Comparison of ENCODE assay signal across 17 cellular contexts in the genomic region with DNA sequence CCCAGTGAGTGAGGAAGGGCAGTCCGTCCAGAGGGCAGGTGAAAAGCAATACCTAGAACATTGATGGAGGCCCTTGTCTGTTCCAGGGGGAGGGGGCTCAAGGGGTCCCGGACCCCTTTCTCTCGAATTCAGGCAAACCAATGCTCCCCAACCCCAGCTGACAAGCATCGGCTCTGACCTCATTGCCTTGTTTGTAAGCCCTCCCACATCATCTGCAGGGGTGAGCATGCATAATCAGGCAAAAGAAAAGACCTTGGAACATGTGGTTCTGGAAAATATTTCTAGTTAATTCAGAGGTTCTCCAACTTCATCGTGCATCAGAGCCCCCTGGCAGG.
A peak's percentile ranks its signal among the peaks of the same experiment; 100 is the strongest.
DNase-seq lines count a peak whose midpoint lies in the region; ATAC-seq and TF ChIP-seq lines count a peak whose summit lies in the region.
"Had no signal": no experiment of that assay in that cellular context is flagged by ENCODE, and none has a peak within 500 bp of the region (broad histone marks: within the 10 kb centered on the region; RNA-seq: fewer than 3 reads in every experiment).

No MANE protein-coding gene starts in this region.

- no peaks in the 10 kb centered on the region for H3K9me3 Mint-ChIP-seq in stimulated activated naive B cell treated with anti-CD40 and anti-IgM and Interleukin-4, amounts not matched to agents 10 μg/mL and 1 μg/mL and 100 μg/mL, for 72 hours
- H3K9me3 Mint-ChIP-seq: CD4-positive, alpha-beta memory T cell; HFFc6 had no signal

- no TSS peak for BruUV-seq in Panc1 (replicated peaks; lab: Mats Ljungman, UMichigan)

- in situ Hi-C loops in Panc1 (cut with HindIII; ENCODE audit: low pct_unique_long_range_greater_than_20kb, low sequenced_read_pairs): no loop called here

- peak overlapping the region; percentile 14 for H3K27ac Mint-ChIP-seq in stimulated activated naive B cell treated with anti-CD40 and anti-IgM and Interleukin-4, amounts not matched to agents 10 μg/mL and 1 μg/mL and 100 μg/mL, for 72 hours
- H3K27ac Mint-ChIP-seq: HFFc6 had no signal

- H3K9me3 ChIP-seq in left ventricle myocardium inferior (replicated peaks): no peaks in the 10 kb centered on the region
- H3K9me3 ChIP-seq in Panc1 (ENCODE audit: control insufficient read depth, insufficient read depth, low read depth, low read length): no peaks in the 10 kb centered on the region
- H3K9me3 ChIP-seq: BE2C, SJSA1 had no signal

- H3K27ac ChIP-seq in left ventricle myocardium inferior (replicated peaks) (peak overlapping the region; percentile 86), Panc1 (ENCODE audit: low read length) (peak overlapping the region; percentile 81)
- H3K27ac ChIP-seq: SJSA1 had no signal

- no peaks in the 10 kb centered on the region for H3K36me3 Mint-ChIP-seq in stimulated activated naive B cell treated with anti-CD40 and anti-IgM and Interleukin-4, amounts not matched to agents 10 μg/mL and 1 μg/mL and 100 μg/mL, for 72 hours
- H3K36me3 Mint-ChIP-seq: CD4-positive, alpha-beta memory T cell had no signal

- H3K4me3 Mint-ChIP-seq in stimulated activated naive B cell treated with anti-CD40 and anti-IgM and Interleukin-4, amounts not matched to agents 10 μg/mL and 1 μg/mL and 100 μg/mL, for 72 hours: no peak overlapping the region
- H3K4me3 Mint-ChIP-seq: CD4-positive, alpha-beta memory T cell; HFFc6 had no signal

- no peak for ATAC-seq in Right ventricle myocardium inferior
- no peak for ATAC-seq in Panc1
- ATAC-seq in stimulated activated naive B cell treated with anti-CD40 and anti-IgM and Interleukin-4, amounts not matched to agents 10 μg/mL and 1 μg/mL and 100 μg/mL, for 72 hours (replicated peaks): no peak
- ATAC-seq: PC-3 had no signal

- DNase-seq in left ventricle myocardium inferior (no peak), Right ventricle myocardium inferior (ENCODE audit: missing footprints) (no peak), Panc1 (ENCODE audit: low read depth, low spot score) (no peak), mesenteric fat pad (ENCODE audit: low spot score) (peak; percentile 55), superior temporal gyrus (ENCODE audit: extremely low spot score) (no peak), RKO (ENCODE audit: low spot score) (no peak)
- DNase-seq in stimulated activated naive B cell treated with anti-CD40 and anti-IgM and Interleukin-4, amounts not matched to agents 10 μg/mL and 1 μg/mL and 100 μg/mL, for 72 hours: no peak
- DNase-seq: BE2C; CD4-positive, alpha-beta memory T cell; H7; HFFc6; KG1; NCI-H1105 treated with DMSO at 0.1 percent for 48 hours; NCI-H1694; NCI-H226; PC-3 had no signal

- no peak for TF ChIP-seq CTCF in left ventricle myocardium inferior (IDR thresholded peaks at IDR 0.05; ENCODE audit: borderline replicate concordance)
- no peak for TF ChIP-seq CTCF in Panc1 (IDR thresholded peaks at IDR 0.05)

- CTCF ChIA-PET in Panc1 (lab: Charles Lee): no interaction called here

- POLR2A ChIA-PET in Panc1 (lab: Charles Lee): no interaction called here

- H3K4me3 ChIP-seq in left ventricle myocardium inferior (no peak overlapping the region), Panc1 (ENCODE audit: low read depth in 2 of 2, low read length in 2 of 2) (no peak overlapping the region)
- H3K4me3 ChIP-seq: SJSA1 had no signal

- intact Hi-C loops in left ventricle myocardium inferior (cut with micrococcal nuclease) (no loop called here), Right ventricle myocardium inferior (cut with DNase I) (loop anchor here (2.0 kb wide), 1 partner anchor 17 kb away; no protein-coding TSS in a partner anchor), Panc1 (cut with micrococcal nuclease; ENCODE audit: unreplicated experiment) (no loop called here)

- H3K4me1 ChIP-seq in left ventricle myocardium inferior (peaks cover 57% of the 10 kb centered on the region), Panc1 (ENCODE audit: control insufficient read depth, insufficient read depth, low read length) (peaks cover 34% of the 10 kb centered on the region)

- no peaks in the 10 kb centered on the region for H3K27me3 ChIP-seq in left ventricle myocardium inferior (ENCODE audit: low read depth)
- H3K27me3 ChIP-seq in Panc1 (ENCODE audit: control insufficient read depth, insufficient read depth, low read length): no peaks in the 10 kb centered on the region
- H3K27me3 ChIP-seq: BE2C, SJSA1 had no signal

- H3K4me1 Mint-ChIP-seq in stimulated activated naive B cell treated with anti-CD40 and anti-IgM and Interleukin-4, amounts not matched to agents 10 μg/mL and 1 μg/mL and 100 μg/mL, for 72 hours: peaks cover 3 to 15% of the 10 kb centered on the region in 2 donors

- H3K36me3 ChIP-seq in left ventricle myocardium inferior: no peaks in the 10 kb centered on the region
- H3K36me3 ChIP-seq in Panc1 (ENCODE audit: control insufficient read depth, insufficient read depth, low read length): no peaks in the 10 kb centered on the region
- H3K36me3 ChIP-seq: BE2C, SJSA1 had no signal

- H3K27me3 Mint-ChIP-seq in stimulated activated naive B cell treated with anti-CD40 and anti-IgM and Interleukin-4, amounts not matched to agents 10 μg/mL and 1 μg/mL and 100 μg/mL, for 72 hours: no peaks in the 10 kb centered on the region
- H3K27me3 Mint-ChIP-seq: CD4-positive, alpha-beta memory T cell had no signal
